ENCODE assay signal across 14 cellular contexts in genomic region chr10:91367127-91367531, GRCh38. TPM values are rescaled to one million over a fixed set of nuclear protein-coding genes. Genes with fewer than 3 reads are reported as not detected.
A peak's percentile ranks its signal among the peaks of the same experiment; 100 is the strongest.
DNase-seq lines count a peak whose midpoint lies in the region; ATAC-seq and TF ChIP-seq lines count a peak whose summit lies in the region.
"Had no signal": no experiment of that assay in that cellular context is flagged by ENCODE, and none has a peak within 500 bp of the region (broad histone marks: within the 10 kb centered on the region; RNA-seq: fewer than 3 reads in every experiment).

No MANE protein-coding gene starts in this region.

- no peaks in the 10 kb centered on the region for H3K27me3 Mint-ChIP-seq in chondrocyte (ENCODE audit: low read depth)

- H3K4me3 Mint-ChIP-seq in chondrocyte (ENCODE audit: unreplicated experiment), result no peak overlapping the region

- peaks cover 1% of the 10 kb centered on the region for H3K36me3 Mint-ChIP-seq in chondrocyte (ENCODE audit: low read depth)

- TF ChIP-seq CTCF in chondrocyte (IDR thresholded peaks at IDR 0.05), result no peak

- H3K27ac Mint-ChIP-seq in chondrocyte (ENCODE audit: unreplicated experiment), result peak overlapping the region; percentile 49

- ATAC-seq in Right ventricle myocardium superior (ENCODE audit: poor library complexity), result peak; percentile 89
- ATAC-seq in GM18517 (IDR thresholded peaks at IDR 0.05; ENCODE audit: unreplicated experiment), result no peak
- ATAC-seq: Panc1 had no signal

- peaks cover 16% of the 10 kb centered on the region for H3K4me1 Mint-ChIP-seq in chondrocyte (ENCODE audit: low read depth)

- no peak for DNase-seq in Right ventricle myocardium superior
- no peak for DNase-seq in cardiac septum (ENCODE audit: low spot score)
- no peak for DNase-seq in chondrocyte (ENCODE audit: low spot score)
- peak; percentile 42 for DNase-seq in inferior parietal cortex (ENCODE audit: extremely low spot score)
- no peak for DNase-seq in NCI-H128 (lab: John Stamatoyannopoulos, UW; ENCODE audit: unreplicated experiment)
- no peak for DNase-seq in HT-29 (ENCODE audit: low spot score)
- DNase-seq: ACHN, AML-193, DMS79, NCI-H1436, NCI-H2029, NCI-H345 had no signal

- intact Hi-C loops in Right ventricle myocardium superior (cut with DNase I) (no loop called here), cardiac septum (cut with DNase I) (loop anchor here (5.0 kb wide), 1 partner anchor 70 kb away; no protein-coding TSS in a partner anchor)

- H3K9me3 Mint-ChIP-seq in chondrocyte (ENCODE audit: low read depth), result peaks cover 14% of the 10 kb centered on the region

RNA-seq across cellular contexts. Expression of gene HECTD2, which starts 43.0 kb away (rescaled TPM):
- total RNA-seq in Right ventricle myocardium superior (2.4 TPM), cardiac septum (13.2 TPM), chondrocyte (33.4 to 51.8 TPM (median 41.2 TPM) in 3 replicates)
- total RNA-seq in HT-29 (2014; rRNA removed; shearing (Covaris generic)), result 1.7 and 3.7 TPM in 2 replicates
